31 cellular contexts compared by ENCODE assay signal in genomic region chr15:79337591-79337990, GRCh38. TPM values are rescaled to one million over a fixed set of nuclear protein-coding genes. Genes with fewer than 3 reads are reported as not detected.
DNase-seq lines count a peak whose midpoint lies in the region; ATAC-seq, FAIRE-seq and TF ChIP-seq lines count a peak whose summit lies in the region.
"Had no signal": no experiment of that assay in that cellular context is flagged by ENCODE, and none has a peak within 500 bp of the region (broad histone marks: within the 10 kb centered on the region; RNA-seq: fewer than 3 reads in every experiment).

No MANE protein-coding gene starts in this region.

- CTCF ChIA-PET in endothelial cell of umbilical vein (lab: Charles Lee) = interaction anchor here (0.7 to 5.7 kb wide), 6 partner anchors 26 to 836 kb away, joined by 3 to 228 read pairs (median 6); partner anchors contain the start of gene TMED3

- POLR2A ChIA-PET in endothelial cell of umbilical vein (lab: Charles Lee) = no interaction called here

- TF ChIP-seq POLR2A in endothelial cell of umbilical vein (IDR thresholded peaks at IDR 0.05; ENCODE audit: low read depth, low read length) = no peak

- no peak for FAIRE-seq in endothelial cell of umbilical vein (lab: Jason Lieb, UNC)
- FAIRE-seq: A204.1, GM12878, GM12892, GM18507 had no signal

- no peak overlapping the region for H3K4me2 ChIP-seq in endothelial cell of umbilical vein (ENCODE audit: insufficient read depth, low read length)
- H3K4me2 ChIP-seq: BLaER1 had no signal

- no peak for ATAC-seq in GM21737 (IDR thresholded peaks at IDR 0.05; ENCODE audit: unreplicated experiment)
- ATAC-seq in activated naive CD8-positive, alpha-beta T cell treated with anti-CD3 and anti-CD28 coated beads, Interleukin-2, amount 50 U/mL, for 24 hours = no peak
- ATAC-seq: GM12878 had no signal

- H3K4me1 Mint-ChIP-seq in activated naive CD8-positive, alpha-beta T cell treated with anti-CD3 and anti-CD28 coated beads, Interleukin-2, amount 50 U/mL, for 24 hours = no peaks in the 10 kb centered on the region
- H3K4me1 Mint-ChIP-seq: CD14-positive monocyte had no signal

- no peak overlapping the region for H2AFZ ChIP-seq in endothelial cell of umbilical vein (ENCODE audit: low read depth, low read length)

- intact Hi-C loops in endothelial cell of umbilical vein (cut with micrococcal nuclease) = loop anchor here (1.0 kb wide), 1 partner anchor 26 kb away; the partner anchor contains the start of gene TMED3

- H3K27me3 ChIP-seq in endothelial cell of umbilical vein (ENCODE audit: control insufficient read depth in 2 of 2, insufficient read depth in 2 of 2, low read length in 2 of 2) = no peaks in the 10 kb centered on the region
- no peaks in the 10 kb centered on the region for H3K27me3 ChIP-seq in WERI-Rb-1 (ENCODE audit: insufficient read depth, low read depth, severe bottlenecking)
- H3K27me3 ChIP-seq: BE2C, BLaER1 had no signal

- no peaks in the 10 kb centered on the region for H3K79me2 ChIP-seq in endothelial cell of umbilical vein (ENCODE audit: control insufficient read depth, insufficient read depth, low read length)

- BruUV-seq in endothelial cell of umbilical vein (replicated peaks; lab: Mats Ljungman, UMichigan) = no TSS peak

- H3K27me3 Mint-ChIP-seq in activated naive CD8-positive, alpha-beta T cell treated with anti-CD3 and anti-CD28 coated beads, Interleukin-2, amount 50 U/mL, for 24 hours = no peaks in the 10 kb centered on the region
- H3K27me3 Mint-ChIP-seq: CD4-positive, alpha-beta memory T cell; CD4-positive, CD25-positive, alpha-beta regulatory T cell; CD8-positive, alpha-beta memory T cell had no signal

- H3K9ac ChIP-seq in endothelial cell of umbilical vein (replicated peaks; ENCODE audit: extremely low read depth, insufficient read depth, low read length) = no peak overlapping the region
- H3K9ac ChIP-seq: BLaER1 had no signal

- H3K4me3 Mint-ChIP-seq in activated naive CD8-positive, alpha-beta T cell treated with anti-CD3 and anti-CD28 coated beads, Interleukin-2, amount 50 U/mL, for 24 hours = no peak overlapping the region
- H3K4me3 Mint-ChIP-seq: CD14-positive monocyte; CD4-positive, alpha-beta memory T cell; CD4-positive, CD25-positive, alpha-beta regulatory T cell; CD8-positive, alpha-beta memory T cell had no signal

- no peaks in the 10 kb centered on the region for H3K36me3 Mint-ChIP-seq in activated naive CD8-positive, alpha-beta T cell treated with anti-CD3 and anti-CD28 coated beads, Interleukin-2, amount 50 U/mL, for 24 hours (ENCODE audit: low read depth)
- H3K36me3 Mint-ChIP-seq: CD14-positive monocyte; CD4-positive, alpha-beta memory T cell; CD4-positive, CD25-positive, alpha-beta regulatory T cell; CD8-positive, alpha-beta memory T cell had no signal

- no peaks in the 10 kb centered on the region for H3K9me1 ChIP-seq in endothelial cell of umbilical vein (replicated peaks; ENCODE audit: control insufficient read depth, extremely low read depth, insufficient read depth, low read length)

- H3K9me3 ChIP-seq in endothelial cell of umbilical vein (replicated peaks; ENCODE audit: control insufficient read depth, insufficient read depth, low read length) (no peaks in the 10 kb centered on the region), WERI-Rb-1 (ENCODE audit: severe bottlenecking) (no peaks in the 10 kb centered on the region)
- H3K9me3 ChIP-seq: BLaER1 had no signal

- no peaks in the 10 kb centered on the region for H3K4me1 ChIP-seq in endothelial cell of umbilical vein (ENCODE audit: control insufficient read depth, extremely low read depth, insufficient read depth, low read length)

- no peaks in the 10 kb centered on the region for H4K20me1 ChIP-seq in endothelial cell of umbilical vein (replicated peaks; ENCODE audit: control insufficient read depth, extremely low read depth, insufficient read depth, low read length)
- H4K20me1 ChIP-seq: BLaER1 had no signal

- TF ChIP-seq CTCF in VCaP (conservative IDR thresholded peaks at IDR 0.05) = no peak
- TF ChIP-seq CTCF in endothelial cell of umbilical vein (IDR thresholded peaks at IDR 0.05; ENCODE audit: extremely low read depth in 1 of 2, insufficient read depth in 1 of 2, low read depth in 1 of 2, low read length in 2 of 2) = no peak
- no peak for TF ChIP-seq CTCF in WERI-Rb-1 (IDR thresholded peaks at IDR 0.05; ENCODE audit: low read depth, low read length)

- DNase-seq in dermis blood vessel endothelial cell = peak; percentile 37
- peak; percentile 25 for DNase-seq in endothelial cell of umbilical vein (ENCODE audit: low read depth, low spot score)
- DNase-seq in WERI-Rb-1 = no peak
- no peak for DNase-seq in activated naive CD8-positive, alpha-beta T cell treated with anti-CD3 and anti-CD28 coated beads, Interleukin-2, amount 50 U/mL, for 24 hours
- DNase-seq: 8988T; ACHN; BE2C; C1 segment of cervical spinal cord; CD4-positive, alpha-beta memory T cell; CD4-positive, CD25-positive, alpha-beta regulatory T cell; CD8-positive, alpha-beta memory T cell; COR-L47; DMS 273 treated with DMSO at 0.1 percent for 48 hours; DMS153; DMS53; DMS79; DND-41; EL; GDM1 had no signal

- no peaks in the 10 kb centered on the region for H3K36me3 ChIP-seq in endothelial cell of umbilical vein (ENCODE audit: control insufficient read depth in 2 of 2, extremely low read depth in 1 of 2, insufficient read depth in 2 of 2, low read length in 2 of 2)
- H3K36me3 ChIP-seq in WERI-Rb-1 = no peaks in the 10 kb centered on the region
- H3K36me3 ChIP-seq: BE2C, BLaER1 had no signal

- H3K9me3 Mint-ChIP-seq in activated naive CD8-positive, alpha-beta T cell treated with anti-CD3 and anti-CD28 coated beads, Interleukin-2, amount 50 U/mL, for 24 hours = no peaks in the 10 kb centered on the region
- H3K9me3 Mint-ChIP-seq: CD14-positive monocyte; CD4-positive, alpha-beta memory T cell; CD8-positive, alpha-beta memory T cell had no signal

- H3K27ac Mint-ChIP-seq in activated naive CD8-positive, alpha-beta T cell treated with anti-CD3 and anti-CD28 coated beads, Interleukin-2, amount 50 U/mL, for 24 hours = no peak overlapping the region
- H3K27ac Mint-ChIP-seq: CD14-positive monocyte; CD4-positive, alpha-beta memory T cell; CD8-positive, alpha-beta memory T cell had no signal

- dilution Hi-C loops in endothelial cell of umbilical vein (cut with MboI; ENCODE audit: extremely low pct_ligation_motif_present, low sequenced_read_pairs) = no loop called here

- H3K4me3 ChIP-seq in endothelial cell of umbilical vein (replicated peaks in 1 of 3; ENCODE audit: insufficient read depth in 1 of 3, low read depth in 1 of 3, low read length in 3 of 3) = no peak overlapping the region
- H3K4me3 ChIP-seq in WERI-Rb-1 (ENCODE audit: low read depth, low read length) = no peak overlapping the region
- H3K4me3 ChIP-seq: BLaER1, GM12878 had no signal

- H3K27ac ChIP-seq in VCaP = 0 out of 2 replicates have a peak overlapping the region, but pooled peaks have one; percentile 2
- no peak overlapping the region for H3K27ac ChIP-seq in endothelial cell of umbilical vein (ENCODE audit: insufficient read depth, low read depth, low read length)
- no peak overlapping the region for H3K27ac ChIP-seq in WERI-Rb-1
- H3K27ac ChIP-seq: BLaER1 had no signal

TF ChIP-seq in endothelial cell of umbilical vein, 7 proteins besides CTCF, POLR2A, EP300 and RAD21:
- TF ChIP-seq POLR2AphosphoS5 (IDR thresholded peaks at IDR 0.05; ENCODE audit: insufficient read depth, low read depth, low read length) (no peak), GATA2 (IDR thresholded peaks at IDR 0.05; ENCODE audit: insufficient read depth, insufficient read length, low read depth, low read length) (no peak), EZH2 (IDR thresholded peaks at IDR 0.05; ENCODE audit: borderline replicate concordance, low read depth, low read length, severe bottlenecking) (no peak), MYC (IDR thresholded peaks at IDR 0.05; ENCODE audit: low read depth, low read length) (no peak), FOS (IDR thresholded peaks at IDR 0.05; ENCODE audit: borderline replicate concordance, insufficient read depth, low read length) (no peak), MAX (IDR thresholded peaks at IDR 0.05; ENCODE audit: insufficient read depth, insufficient read length) (no peak), JUN (IDR thresholded peaks at IDR 0.05; ENCODE audit: borderline replicate concordance, insufficient read depth, insufficient read length, low read depth) (no peak)

RNA-seq across cellular contexts. Expression of gene TMED3, which starts 26.7 kb away (rescaled TPM):
- total RNA-seq in dermis blood vessel endothelial cell (119 and 173 TPM in 2 replicates), endothelial cell of umbilical vein (105 and 114 TPM in 2 replicates)
- 284 and 322 TPM in 2 replicates for polyA plus RNA-seq in endothelial cell of umbilical vein
- polyA plus RNA-seq in endothelial cell of umbilical vein (2011; cell fraction: cytosol; rRNA removed) = 229 and 242 TPM in 2 replicates
- polyA plus RNA-seq in endothelial cell of umbilical vein (2011; cell fraction: nucleus; rRNA removed) = 87.5 and 87.6 TPM in 2 replicates
- polyA plus RNA-seq in endothelial cell of umbilical vein (2012) = 123 and 136 TPM in 2 replicates
- polyA minus RNA-seq in endothelial cell of umbilical vein = 144 and 155 TPM in 2 replicates
- polyA minus RNA-seq in endothelial cell of umbilical vein (2011; cell fraction: cytosol; rRNA and poly(A)+ RNA removed) = 53.3 TPM
- polyA minus RNA-seq in endothelial cell of umbilical vein (2011; cell fraction: nucleus; rRNA and poly(A)+ RNA removed) = 40.0 TPM in 2 replicates

RNA-seq across cellular contexts. Expression of gene ANKRD34C, which starts 55.1 kb away (rescaled TPM):
- total RNA-seq in dermis blood vessel endothelial cell = not detected in 2 replicates
- not detected in 2 replicates for total RNA-seq in endothelial cell of umbilical vein
- polyA plus RNA-seq in endothelial cell of umbilical vein = not detected in 2 replicates
- polyA plus RNA-seq in endothelial cell of umbilical vein (2011; cell fraction: cytosol; rRNA removed) = not detected in 2 replicates
- not detected in 2 replicates for polyA plus RNA-seq in endothelial cell of umbilical vein (2011; cell fraction: nucleus; rRNA removed)
- polyA plus RNA-seq in endothelial cell of umbilical vein (2012) = not detected in 2 replicates
- polyA minus RNA-seq in endothelial cell of umbilical vein = not detected in 2 replicates
- not detected for polyA minus RNA-seq in endothelial cell of umbilical vein (2011; cell fraction: cytosol; rRNA and poly(A)+ RNA removed)
- polyA minus RNA-seq in endothelial cell of umbilical vein (2011; cell fraction: nucleus; rRNA and poly(A)+ RNA removed) = not detected in 2 replicates
- total RNA-seq: A673; CD4-positive, alpha-beta memory T cell; CD4-positive, CD25-positive, alpha-beta regulatory T cell; CD8-positive, alpha-beta memory T cell; Daoy; G401; GM12878 had no signal
- polyA plus RNA-seq: AG04450; CD14-positive monocyte; CD4-positive, alpha-beta memory T cell; CD4-positive, CD25-positive, alpha-beta regulatory T cell; CD8-positive, alpha-beta memory T cell had no signal

Comparison
In these comparisons a context has a peak if more than half of its experiments do, and no peak if none do; other contexts are left out.
1. DNase-seq: peak in dermis blood vessel endothelial cell (single experiment) and endothelial cell of umbilical vein (single experiment); none in WERI-Rb-1 (single experiment) and activated naive CD8-positive, alpha-beta T cell treated with anti-CD3 and anti-CD28 coated beads, Interleukin-2, amount 50 U/mL, for 24 hours (single experiment).